In genomic region chr16:87383522-87384161, GRCh38 we compare ENCODE assay signal across 1 cellular context.
TF ChIP-seq lines count a peak whose summit lies in the region.

Gene FBXO31, minus strand, starts transcription at chr16:87383776. Its CDS starts 32 bp downstream, at chr16:87383744.

TF ChIP-seq in K562, 482 proteins besides CTCF, POLR2A, EP300 and RAD21 (continued from another document and continues in another):
- no peak for TF ChIP-seq CHD7 (IDR thresholded peaks at IDR 0.05; ENCODE audit: low read depth, low read length)
- 0 out of 2 replicates have a peak, but pooled peaks have one; percentile 71 for TF ChIP-seq ZNF609 (CRISPR knock-in tag; IDR thresholded peaks at IDR 0.05; ENCODE audit: borderline replicate concordance)
- peak; percentile 85 for TF ChIP-seq POLR2G (IDR thresholded peaks at IDR 0.05; ENCODE audit: low read depth, low read length)
- TF ChIP-seq ZFPM2 (CRISPR knock-in tag; IDR thresholded peaks at IDR 0.05): no peak
- TF ChIP-seq PML (IDR thresholded peaks at IDR 0.05; ENCODE audit: low read length): peak; percentile 42; the same call in 1 of the 2 replicates
- no peak for TF ChIP-seq PCBP2 (IDR thresholded peaks at IDR 0.05; ENCODE audit: low read depth, low read length, poor library complexity, severe bottlenecking)
- TF ChIP-seq PHF21A (IDR thresholded peaks at IDR 0.05; ENCODE audit: borderline replicate concordance, low read depth): peak; percentile 30; the same call in 1 of the 2 replicates
- TF ChIP-seq ZNF347 (CRISPR knock-in tag; IDR thresholded peaks at IDR 0.05; ENCODE audit: low read depth): no peak
- TF ChIP-seq BMI1 (IDR thresholded peaks at IDR 0.05; ENCODE audit: low read length): no peak
- TF ChIP-seq NFATC3 (IDR thresholded peaks at IDR 0.05): no peak
- no peak for TF ChIP-seq DIDO1 (tag; IDR thresholded peaks at IDR 0.05; ENCODE audit: low read depth)
- no peak for TF ChIP-seq HNRNPK (IDR thresholded peaks at IDR 0.05; ENCODE audit: low read depth, low read length, poor library complexity, severe bottlenecking)
- TF ChIP-seq DACH1 (IDR thresholded peaks at IDR 0.05; ENCODE audit: partially characterized antibody): no peak
- no peak for TF ChIP-seq HIVEP1 (CRISPR knock-in tag; IDR thresholded peaks at IDR 0.05)
- TF ChIP-seq ATF6 (CRISPR knock-in tag; IDR thresholded peaks at IDR 0.05): no peak; the same call in 1 of the 2 replicates
- no peak for TF ChIP-seq ZNF766 (CRISPR knock-in tag; conservative IDR thresholded peaks at IDR 0.05)
- TF ChIP-seq NRF1 (conservative IDR thresholded peaks at IDR 0.05 in 1 of 2, IDR thresholded peaks at IDR 0.05 in 1 of 2): peak; percentile 90 to 92; a peak in 2 of 4 replicates
- TF ChIP-seq TFE3 (CRISPR knock-in tag; IDR thresholded peaks at IDR 0.05): no peak
- TF ChIP-seq AFF1 (IDR thresholded peaks at IDR 0.05; ENCODE audit: low read depth in 1 of 2, partially characterized antibody in 2 of 2): peak in 1 of 2 experiments; percentile 63
- no peak for TF ChIP-seq ASH1L (IDR thresholded peaks at IDR 0.05; ENCODE audit: borderline replicate concordance, low read depth, partially characterized antibody)
- peak; percentile 76 for TF ChIP-seq BCOR (IDR thresholded peaks at IDR 0.05)
- TF ChIP-seq SREBF1 (IDR thresholded peaks at IDR 0.05; ENCODE audit: borderline replicate concordance, low read depth, low read length): peak; percentile 22; the same call in 1 of the 2 replicates
- TF ChIP-seq ZNF507 (tag; conservative IDR thresholded peaks at IDR 0.05): no peak
- no peak for TF ChIP-seq E2F5 (CRISPR knock-in tag; IDR thresholded peaks at IDR 0.05)
- TF ChIP-seq PCBP1 (IDR thresholded peaks at IDR 0.05; ENCODE audit: low read depth, low read length, poor library complexity, severe bottlenecking): no peak
- no peak for TF ChIP-seq KLF10 (CRISPR knock-in tag; IDR thresholded peaks at IDR 0.05)
- no peak for TF ChIP-seq SMARCE1 (IDR thresholded peaks at IDR 0.05)
- TF ChIP-seq ZZZ3 (IDR thresholded peaks at IDR 0.05): no peak
- no peak for TF ChIP-seq PREB (CRISPR knock-in tag; IDR thresholded peaks at IDR 0.05)
